ENCODE assay signal across 17 cellular contexts in the genomic region with DNA sequence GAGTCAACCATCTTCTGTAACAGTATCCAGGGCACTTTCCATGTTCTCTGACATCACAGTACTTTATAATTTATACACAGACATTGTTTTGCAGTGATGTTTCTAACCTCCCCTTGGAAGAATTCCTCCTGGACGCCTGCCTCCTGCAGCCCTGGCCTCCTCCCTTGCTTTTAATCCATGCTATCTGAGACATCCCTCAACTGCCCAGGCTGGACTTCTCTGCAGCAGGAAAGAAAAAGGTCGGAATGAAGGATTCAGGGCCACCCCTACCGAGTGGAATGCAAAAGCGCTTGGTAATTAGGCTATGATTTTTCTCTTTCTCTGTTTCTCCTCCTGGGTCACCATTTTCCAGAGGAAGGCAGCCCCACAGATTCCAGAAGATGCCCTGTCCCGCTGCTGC. TPM values are rescaled to one million over a fixed set of nuclear protein-coding genes. Genes with fewer than 3 reads are reported as not detected.
DNase-seq lines count a peak whose midpoint lies in the region; ATAC-seq and TF ChIP-seq lines count a peak whose summit lies in the region.
"Had no signal": no experiment of that assay in that cellular context is flagged by ENCODE, and none has a peak within 500 bp of the region (broad histone marks: within the 10 kb centered on the region; RNA-seq: fewer than 3 reads in every experiment).

No MANE protein-coding gene starts in this region.

- peak overlapping the region; percentile 79 for H3K4me3 Mint-ChIP-seq in neural progenitor cell
- H3K4me3 Mint-ChIP-seq: central memory CD8-positive, alpha-beta T cell had no signal

- no peaks in the 10 kb centered on the region for H3K27me3 ChIP-seq in neural progenitor cell

- no peak overlapping the region for H3K4me3 ChIP-seq in astrocyte of the cerebellum (ENCODE audit: low read depth, low read length)
- peak overlapping the region; percentile 3 for H3K4me3 ChIP-seq in neural progenitor cell

- H3K9ac ChIP-seq in neural progenitor cell: no peak overlapping the region
- H3K9ac ChIP-seq: parathyroid adenoma had no signal

- in situ Hi-C loops in astrocyte of the cerebellum (cut with HindIII; ENCODE audit: low sequenced_read_pairs): no loop called here

- TF ChIP-seq CTCF in astrocyte of the cerebellum (IDR thresholded peaks at IDR 0.05; ENCODE audit: low read depth, low read length, missing control alignments) (peak; percentile 35), neural progenitor cell (IDR thresholded peaks at IDR 0.05) (no peak), GM20000 (IDR thresholded peaks at IDR 0.05; ENCODE audit: extremely low read depth, missing control alignments) (no peak)

- no peaks in the 10 kb centered on the region for H3K79me2 ChIP-seq in neural progenitor cell (ENCODE audit: low read depth)
- H3K79me2 ChIP-seq: parathyroid adenoma had no signal

- no peaks in the 10 kb centered on the region for H3K9me3 ChIP-seq in neural progenitor cell (ENCODE audit: low read depth)

- peaks cover 1% of the 10 kb centered on the region for H3K36me3 Mint-ChIP-seq in neural progenitor cell
- H3K36me3 Mint-ChIP-seq: activated naive CD4-positive, alpha-beta T cell treated with anti-CD3 and anti-CD28 coated beads, Interleukin-2, amount 50 U/mL, for 72 hours had no signal

- H3K4me2 ChIP-seq in neural progenitor cell: peak overlapping the region; percentile 65

- H4K20me1 ChIP-seq in neural progenitor cell (ENCODE audit: low read depth): no peaks in the 10 kb centered on the region

- H3K27ac Mint-ChIP-seq in neural progenitor cell: peak overlapping the region; percentile 100
- H3K27ac Mint-ChIP-seq: activated naive CD4-positive, alpha-beta T cell treated with anti-CD3 and anti-CD28 coated beads, Interleukin-2, amount 50 U/mL, for 72 hours had no signal

- peaks cover 4% of the 10 kb centered on the region for H3K27me3 Mint-ChIP-seq in neural progenitor cell (ENCODE audit: insufficient read depth, low read depth)

- peak; percentile 27 for DNase-seq in GM03348 (ENCODE audit: low spot score)
- peak; percentile 13 for DNase-seq in astrocyte of the cerebellum (ENCODE audit: low read depth)
- DNase-seq in fibroblast of peridontal ligament (ENCODE audit: extremely low read depth): peak; percentile 49
- DNase-seq in neural progenitor cell (ENCODE audit: low spot score): no peak
- no peak for DNase-seq in HuH-7.5 (ENCODE audit: low spot score)
- no peak for DNase-seq in NCI-H1930 (lab: John Stamatoyannopoulos, UW)
- DNase-seq in GM20000 (ENCODE audit: low spot score): no peak
- DNase-seq: GOT3; MM.1S; NCI-H1694; NCI-H345; NK-92 treated with Interleukin-12 subunit alpha and Interleukin-12 subunit beta, amount 100 ng/mL, for 24 hours; stimulated activated CD4-positive, alpha-beta T cell treated with anti-CD3 and anti-CD28 coated beads, Interleukin-2, amount 100 ng/mL, for 48 hours had no signal

- peaks cover 20% of the 10 kb centered on the region for H3K9me3 Mint-ChIP-seq in neural progenitor cell
- H3K9me3 Mint-ChIP-seq: activated naive CD4-positive, alpha-beta T cell treated with anti-CD3 and anti-CD28 coated beads, Interleukin-2, amount 50 U/mL, for 72 hours; central memory CD8-positive, alpha-beta T cell had no signal

- H3K4me1 Mint-ChIP-seq in neural progenitor cell: peaks cover 45% of the 10 kb centered on the region
- H3K4me1 Mint-ChIP-seq: central memory CD8-positive, alpha-beta T cell had no signal

- H2AFZ ChIP-seq in neural progenitor cell (replicated peaks): peak overlapping the region; percentile 94
- H2AFZ ChIP-seq: parathyroid adenoma had no signal

- peaks cover 21% of the 10 kb centered on the region for H3F3A ChIP-seq in neural progenitor cell (ENCODE audit: low read depth)

- H3K4me1 ChIP-seq in neural progenitor cell: peaks cover 28% of the 10 kb centered on the region
- H3K4me1 ChIP-seq: parathyroid adenoma had no signal

- H3K27ac ChIP-seq in neural progenitor cell: peak overlapping the region; percentile 71
- H3K27ac ChIP-seq: parathyroid adenoma had no signal

- no peak for ATAC-seq in activated CD4-positive, CD25-positive, alpha-beta regulatory T cell treated with anti-CD3 and anti-CD28 coated beads, Interleukin-2, amount 50 U/mL, for 24 hours
- ATAC-seq: activated naive CD4-positive, alpha-beta T cell treated with anti-CD3 and anti-CD28 coated beads, Interleukin-2, amount 50 U/mL, for 72 hours had no signal

- H3K36me3 ChIP-seq in neural progenitor cell: no peaks in the 10 kb centered on the region

RNA-seq across cellular contexts. Expression of gene SHC3, which starts 47.0 kb away (rescaled TPM):
- total RNA-seq in neural progenitor cell (ENCODE audit: low replicate concordance): 0.64 and 0.99 TPM in 2 replicates

Comparison
In these comparisons a context has a peak if more than half of its experiments do, and no peak if none do; other contexts are left out.
1. DNase-seq: peak in GM03348 (single experiment), astrocyte of the cerebellum (single experiment) and fibroblast of peridontal ligament (single experiment); none in neural progenitor cell (single experiment), HuH-7.5 (single experiment), NCI-H1930 (0 of 2) and GM20000 (single experiment).